In genomic region chr1:226656201-226656600, GRCh38 we compare ENCODE assay signal across 9 cellular contexts.
A peak's percentile ranks its signal among the peaks of the same experiment; 100 is the strongest.
DNase-seq lines count a peak whose midpoint lies in the region; ATAC-seq and TF ChIP-seq lines count a peak whose summit lies in the region.
"Had no signal": no experiment of that assay in that cellular context is flagged by ENCODE, and none has a peak within 500 bp of the region (broad histone marks: within the 10 kb centered on the region; RNA-seq: fewer than 3 reads in every experiment).

No MANE protein-coding gene starts in this region.

- no peak overlapping the region for H3K27ac ChIP-seq in IMR-90 (ENCODE audit: insufficient read depth, low read length)
- H3K27ac ChIP-seq in lower lobe of right lung = peak overlapping the region; percentile 59
- H3K27ac ChIP-seq: testis had no signal

- TF ChIP-seq POLR2A in IMR-90 (IDR thresholded peaks at IDR 0.05; ENCODE audit: low read depth, low read length) = no peak

- no peak overlapping the region for H2AK9ac ChIP-seq in IMR-90 (replicated peaks; ENCODE audit: low read depth, low read length, poor library complexity)

- POLR2A ChIA-PET in IMR-90 (lab: Charles Lee; ENCODE audit: unreplicated experiment) = no interaction called here
- POLR2A ChIA-PET in activated CD8-positive, alpha-beta T cell treated with anti-CD3 and anti-CD28 coated beads for 36 hours (lab: Charles Lee) = interaction anchor here (0.9 to 5.2 kb wide), 5 partner anchors 9 to 74 kb away, joined by 4 to 32 read pairs (median 4); no protein-coding TSS in a partner anchor

- H3K4me3 ChIP-seq in IMR-90 (ENCODE audit: insufficient read depth, low read depth, low read length) (no peak overlapping the region), lower lobe of right lung (no peak overlapping the region)
- H3K4me3 ChIP-seq: testis had no signal

- peak overlapping the region; percentile 8; the same call in 1 of the 2 replicates for H3K4ac ChIP-seq in IMR-90 (ENCODE audit: low read depth, low read length)

- no peak overlapping the region for H4K91ac ChIP-seq in IMR-90 (ENCODE audit: insufficient read depth, low read depth, low read length)

- dilution Hi-C loops in IMR-90 (cut with HindIII; ENCODE audit: low sequenced_read_pairs, unreplicated experiment) = no loop called here

- no peak overlapping the region for H2BK120ac ChIP-seq in IMR-90 (ENCODE audit: low read depth, low read length)

- H3K9ac ChIP-seq in IMR-90 (ENCODE audit: low read depth, low read length) = no peak overlapping the region

- H4K8ac ChIP-seq in IMR-90 (ENCODE audit: low read depth in 2 of 2, low read length in 2 of 2) = no peak overlapping the region

- BruUV-seq in IMR-90 (replicated peaks; lab: Mats Ljungman, UMichigan) = no TSS peak

- H3K4me1 Mint-ChIP-seq in CD14-positive monocyte = peaks cover 64% of the 10 kb centered on the region
- H3K4me1 Mint-ChIP-seq in activated CD8-positive, alpha-beta T cell treated with anti-CD3 and anti-CD28 coated beads for 36 hours (ENCODE audit: low read depth) = peaks cover 59% of the 10 kb centered on the region

- H3K9me3 Mint-ChIP-seq in CD14-positive monocyte = peaks cover 0 to 2% (median 0%) of the 10 kb centered on the region in 7 donors
- H3K9me3 Mint-ChIP-seq in activated CD8-positive, alpha-beta T cell treated with anti-CD3 and anti-CD28 coated beads for 36 hours = no peaks in the 10 kb centered on the region

- no peak overlapping the region for H3K4me2 ChIP-seq in IMR-90 (ENCODE audit: low read depth, low read length)

- DNase-seq in CD14-positive monocyte (ENCODE audit: low spot score) (no peak), IMR-90 (no peak), lower lobe of right lung (no peak)
- DNase-seq in activated CD8-positive, alpha-beta T cell treated with anti-CD3 and anti-CD28 coated beads for 36 hours = no peak
- DNase-seq in stimulated activated CD4-positive, alpha-beta T cell treated with anti-CD3 and anti-CD28 coated beads, Interleukin-15, amount 100 ng/mL, for 24 hours = no peak
- DNase-seq: testis had no signal

- H3K23ac ChIP-seq in IMR-90 (ENCODE audit: low read depth, low read length) = no peak overlapping the region

- H4K20me1 ChIP-seq in IMR-90 (ENCODE audit: insufficient read depth, low read length) = no peaks in the 10 kb centered on the region

- H3K27me3 ChIP-seq in IMR-90 (ENCODE audit: control insufficient read depth, insufficient read depth, low read length) (no peaks in the 10 kb centered on the region), lower lobe of right lung (ENCODE audit: low read depth) (no peaks in the 10 kb centered on the region)
- H3K27me3 ChIP-seq: testis had no signal

- H3K18ac ChIP-seq in IMR-90 (ENCODE audit: low read depth, low read length) = no peak overlapping the region

- WGBS in IMR-90 (ENCODE audit: extremely low coverage in 2 of 2, insufficient read length in 1 of 2), 2 experiments = 100% methylated on average over 1 of the region's 4 CpGs; no CpG with 5 or more reads in 1 of the 2 experiments

- no peak overlapping the region for H2AK5ac ChIP-seq in IMR-90 (ENCODE audit: low read depth, low read length)

- no peak overlapping the region for H3K56ac ChIP-seq in IMR-90 (ENCODE audit: extremely low read depth, insufficient read depth, low read length)

- in situ Hi-C loops in IMR-90 (cut with MboI; ENCODE audit: low sequenced_read_pairs) = no loop called here

- H3K79me1 ChIP-seq in IMR-90 (ENCODE audit: low read depth in 1 of 2, low read length in 2 of 2) = peaks cover 0 to 3% of the 10 kb centered on the region in 2 experiments; a peak in 1 of 4 replicates

- H3K4me1 ChIP-seq in IMR-90 (ENCODE audit: control insufficient read depth, insufficient read depth, low read length) (peaks cover 20% of the 10 kb centered on the region), lower lobe of right lung (peaks cover 84% of the 10 kb centered on the region)

- intact Hi-C loops in CD14-positive monocyte (cut with micrococcal nuclease) = no loop called here
- intact Hi-C loops in IMR-90 (cut with micrococcal nuclease) = no loop called here
- intact Hi-C loops in activated CD8-positive, alpha-beta T cell treated with anti-CD3 and anti-CD28 coated beads for 36 hours (cut with micrococcal nuclease) = no loop called here
- intact Hi-C loops in lower lobe of right lung (cut with DNase I) = no loop called here

- no peaks in the 10 kb centered on the region for H3K9me3 ChIP-seq in IMR-90 (ENCODE audit: control insufficient read depth, insufficient read depth, low read length)
- no peaks in the 10 kb centered on the region for H3K9me3 ChIP-seq in lower lobe of right lung
- H3K9me3 ChIP-seq: testis had no signal

- ATAC-seq in IMR-90 (ENCODE audit: low read depth) (no peak), lower lobe of right lung (peak; percentile 46 to 68), GM18519 (IDR thresholded peaks at IDR 0.05; ENCODE audit: low FRiP score, unreplicated experiment) (no peak), HG02840 (IDR thresholded peaks at IDR 0.05; ENCODE audit: low FRiP score, unreplicated experiment) (no peak), HG02759 (IDR thresholded peaks at IDR 0.05; ENCODE audit: unreplicated experiment) (no peak)
- no peak for ATAC-seq in activated CD8-positive, alpha-beta T cell treated with anti-CD3 and anti-CD28 coated beads for 36 hours

- H2BK5ac ChIP-seq in IMR-90 (ENCODE audit: low read depth, low read length, poor library complexity, severe bottlenecking) = no peak overlapping the region

- H3K36me3 ChIP-seq in IMR-90 (ENCODE audit: control insufficient read depth, insufficient read depth, low read length) (no peaks in the 10 kb centered on the region), lower lobe of right lung (no peaks in the 10 kb centered on the region)

- no peak for TF ChIP-seq CTCF in CD14-positive monocyte (IDR thresholded peaks at IDR 0.05)
- no peak for TF ChIP-seq CTCF in IMR-90 (conservative IDR thresholded peaks at IDR 0.05; ENCODE audit: low read depth, low read length)
- TF ChIP-seq CTCF in activated CD8-positive, alpha-beta T cell treated with anti-CD3 and anti-CD28 coated beads for 36 hours (IDR thresholded peaks at IDR 0.05) = no peak
- no peak for TF ChIP-seq CTCF in lower lobe of right lung (IDR thresholded peaks at IDR 0.05)

- H3K14ac ChIP-seq in IMR-90 (replicated peaks; ENCODE audit: low read depth, low read length) = no peak overlapping the region

- H3K27me3 Mint-ChIP-seq in CD14-positive monocyte (ENCODE audit: low read depth in 3 of 3) = peaks cover 0 to 5% (median 5%) of the 10 kb centered on the region in 3 donors
- H3K27me3 Mint-ChIP-seq in activated CD8-positive, alpha-beta T cell treated with anti-CD3 and anti-CD28 coated beads for 36 hours = no peaks in the 10 kb centered on the region

- peaks cover 18% of the 10 kb centered on the region for H3K9me1 ChIP-seq in IMR-90 (ENCODE audit: insufficient read depth, low read length)

- H4K5ac ChIP-seq in IMR-90 (ENCODE audit: low read depth, low read length) = no peak overlapping the region

- CTCF ChIA-PET in IMR-90 (lab: Yijun Ruan, JAX) = no interaction called here
- CTCF ChIA-PET in activated CD8-positive, alpha-beta T cell treated with anti-CD3 and anti-CD28 coated beads for 36 hours (lab: Charles Lee) = interaction anchor here (1.6 to 7.0 kb wide), 2 partner anchors 32 kb away, joined by 9 to 50 read pairs; no protein-coding TSS in a partner anchor

- H2BK15ac ChIP-seq in IMR-90 (ENCODE audit: low read depth, low read length) = no peak overlapping the region

- H2AFZ ChIP-seq in IMR-90 (replicated peaks; ENCODE audit: low read length, poor library complexity) = no peak overlapping the region

- H3K27ac Mint-ChIP-seq in CD14-positive monocyte = peak overlapping the region; percentile 86 to 98 (median 93)
- H3K27ac Mint-ChIP-seq in activated CD8-positive, alpha-beta T cell treated with anti-CD3 and anti-CD28 coated beads for 36 hours = no peak overlapping the region

- peaks cover 33 to 37% of the 10 kb centered on the region in 2 donors for H3K36me3 Mint-ChIP-seq in CD14-positive monocyte
- H3K36me3 Mint-ChIP-seq in activated CD8-positive, alpha-beta T cell treated with anti-CD3 and anti-CD28 coated beads for 36 hours (ENCODE audit: low read depth) = peaks cover 15% of the 10 kb centered on the region

- TF ChIP-seq RAD21 in IMR-90 (IDR thresholded peaks at IDR 0.05; ENCODE audit: low read length) = no peak

- H3K4me3 Mint-ChIP-seq in CD14-positive monocyte = no peak overlapping the region
- H3K4me3 Mint-ChIP-seq in activated CD8-positive, alpha-beta T cell treated with anti-CD3 and anti-CD28 coated beads for 36 hours = peak overlapping the region; percentile 74

- no peak overlapping the region for H2BK20ac ChIP-seq in IMR-90 (ENCODE audit: low read depth, low read length)

TF ChIP-seq in IMR-90, 13 proteins besides CTCF, POLR2A, EP300 and RAD21 (continues in another document):
- TF ChIP-seq NFE2L2 (IDR thresholded peaks at IDR 0.05; ENCODE audit: low read depth, low read length) (no peak), MAZ (IDR thresholded peaks at IDR 0.05; ENCODE audit: borderline replicate concordance, low read depth, low read length) (no peak), MXI1 (IDR thresholded peaks at IDR 0.05; ENCODE audit: borderline replicate concordance, low read depth, low read length) (no peak), FOS (IDR thresholded peaks at IDR 0.05; ENCODE audit: low read depth, low read length) (no peak), CEBPB (IDR thresholded peaks at IDR 0.05; ENCODE audit: low read depth, low read length) (no peak), RFX5 (IDR thresholded peaks at IDR 0.05; ENCODE audit: low read depth, low read length) (no peak), SMC3 (IDR thresholded peaks at IDR 0.05; ENCODE audit: low read depth, low read length) (no peak), ELK1 (IDR thresholded peaks at IDR 0.05; ENCODE audit: borderline replicate concordance, low read depth, low read length) (no peak), RCOR1 (IDR thresholded peaks at IDR 0.05; ENCODE audit: insufficient replicate concordance, low read length) (no peak), USF2 (IDR thresholded peaks at IDR 0.05; ENCODE audit: low read depth, low read length) (no peak), CHD1 (IDR thresholded peaks at IDR 0.05; ENCODE audit: low read depth, low read length) (no peak)

Comparison
In these comparisons a context has a peak if more than half of its experiments do, and no peak if none do; other contexts are left out.
1. ATAC-seq: peak in lower lobe of right lung (2 of 2); none in IMR-90 (single experiment), activated CD8-positive, alpha-beta T cell treated with anti-CD3 and anti-CD28 coated beads for 36 hours (single experiment), GM18519 (single experiment), HG02840 (single experiment) and HG02759 (single experiment).